Comparison of ENCODE assay signal across 9 cellular contexts in the genomic region with DNA sequence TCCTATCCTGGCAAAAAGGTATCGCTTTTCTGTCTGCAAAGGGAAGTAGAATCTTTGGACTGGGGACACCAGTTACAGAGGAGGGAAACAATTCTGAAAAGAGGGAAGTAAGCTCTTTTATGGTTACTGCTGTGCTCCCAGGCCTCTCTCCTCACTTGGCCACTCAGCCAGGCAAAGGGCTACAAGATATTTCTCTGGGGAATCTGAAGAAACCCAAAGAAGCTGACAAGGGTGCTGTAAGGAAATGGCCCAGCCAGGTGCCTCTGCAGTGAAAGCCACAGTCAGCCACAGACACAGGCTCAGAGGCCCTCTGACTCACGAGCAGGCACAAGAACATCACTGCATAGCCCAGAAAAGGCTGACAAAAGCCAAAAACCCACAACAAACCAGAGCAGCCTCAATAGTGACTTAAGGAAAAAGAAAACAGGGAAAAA. TPM values are rescaled to one million over a fixed set of nuclear protein-coding genes. Genes with fewer than 3 reads are reported as not detected.
A peak's percentile ranks its signal among the peaks of the same experiment; 100 is the strongest.
DNase-seq lines count a peak whose midpoint lies in the region; ATAC-seq and TF ChIP-seq lines count a peak whose summit lies in the region.
"Had no signal": no experiment of that assay in that cellular context is flagged by ENCODE, and none has a peak within 500 bp of the region (broad histone marks: within the 10 kb centered on the region; RNA-seq: fewer than 3 reads in every experiment).

No MANE protein-coding gene starts in this region.

- intact Hi-C loops in Panc1 (cut with micrococcal nuclease; ENCODE audit: unreplicated experiment) = no loop called here

- no peak for TF ChIP-seq CTCF in HFFc6 (IDR thresholded peaks at IDR 0.05)
- no peak for TF ChIP-seq CTCF in Panc1 (IDR thresholded peaks at IDR 0.05)
- no peak for TF ChIP-seq CTCF in mesothelial cell of epicardium (IDR thresholded peaks at IDR 0.05; ENCODE audit: unreplicated experiment)

- no peaks in the 10 kb centered on the region for H3K9me3 Mint-ChIP-seq in CD8-positive, alpha-beta memory T cell
- H3K9me3 Mint-ChIP-seq in HFFc6 (no peaks in the 10 kb centered on the region), mesothelial cell of epicardium (no peaks in the 10 kb centered on the region)
- H3K9me3 Mint-ChIP-seq in stimulated activated naive CD8-positive, alpha-beta T cell treated with anti-CD3 and anti-CD28 coated beads, Interleukin-15, amount 100 ng/mL, for 72 hours = no peaks in the 10 kb centered on the region

- H3K27ac Mint-ChIP-seq in CD8-positive, alpha-beta memory T cell = peak overlapping the region; percentile 70 to 100 (median 92)
- peak overlapping the region; percentile 23 for H3K27ac Mint-ChIP-seq in HFFc6
- peak overlapping the region; percentile 41 for H3K27ac Mint-ChIP-seq in mesothelial cell of epicardium
- peak overlapping the region; percentile 68 to 74 for H3K27ac Mint-ChIP-seq in stimulated activated naive CD8-positive, alpha-beta T cell treated with anti-CD3 and anti-CD28 coated beads, Interleukin-15, amount 100 ng/mL, for 72 hours

- peaks cover 64 to 91% (median 80%) of the 10 kb centered on the region in 3 donors for H3K4me1 Mint-ChIP-seq in CD8-positive, alpha-beta memory T cell
- H3K4me1 Mint-ChIP-seq in HFFc6 (ENCODE audit: low read depth) (peaks cover 66% of the 10 kb centered on the region), mesothelial cell of epicardium (peaks cover 39% of the 10 kb centered on the region)
- peaks cover 73% of the 10 kb centered on the region for H3K4me1 Mint-ChIP-seq in stimulated activated naive CD8-positive, alpha-beta T cell treated with anti-CD3 and anti-CD28 coated beads, Interleukin-15, amount 100 ng/mL, for 72 hours

- no TSS peak for BruUV-seq in Panc1 (replicated peaks; lab: Mats Ljungman, UMichigan)

- H3K4me3 ChIP-seq in CD8-positive, alpha-beta memory T cell (ENCODE audit: low read length) = no peak overlapping the region
- no peak overlapping the region for H3K4me3 ChIP-seq in Panc1 (ENCODE audit: low read depth in 2 of 2, low read length in 2 of 2)
- H3K4me3 ChIP-seq: heart left ventricle had no signal

- no peaks in the 10 kb centered on the region for H3K27me3 ChIP-seq in CD8-positive, alpha-beta memory T cell (ENCODE audit: insufficient read depth, low read length, poor library complexity, severe bottlenecking)
- no peaks in the 10 kb centered on the region for H3K27me3 ChIP-seq in Panc1 (ENCODE audit: control insufficient read depth, insufficient read depth, low read length)
- H3K27me3 ChIP-seq: heart left ventricle had no signal

- peaks cover 48% of the 10 kb centered on the region for H3K4me1 ChIP-seq in CD8-positive, alpha-beta memory T cell (ENCODE audit: insufficient read depth, low read length)
- peaks cover 51% of the 10 kb centered on the region for H3K4me1 ChIP-seq in Panc1 (ENCODE audit: control insufficient read depth, insufficient read depth, low read length)

- POLR2A ChIA-PET in CD8-positive, alpha-beta memory T cell (lab: Charles Lee) = no interaction called here
- POLR2A ChIA-PET in Panc1 (lab: Charles Lee) = no interaction called here

- in situ Hi-C loops in Panc1 (cut with HindIII; ENCODE audit: low pct_unique_long_range_greater_than_20kb, low sequenced_read_pairs) = no loop called here

- no peak for ATAC-seq in Panc1
- ATAC-seq in stimulated activated naive CD8-positive, alpha-beta T cell treated with anti-CD3 and anti-CD28 coated beads, Interleukin-15, amount 100 ng/mL, for 72 hours = peak; percentile 96

- CTCF ChIA-PET in CD8-positive, alpha-beta memory T cell (lab: Charles Lee) = no interaction called here
- CTCF ChIA-PET in Panc1 (lab: Charles Lee) = no interaction called here

- H3K36me3 ChIP-seq in CD8-positive, alpha-beta memory T cell (ENCODE audit: insufficient read depth, low read length) = no peaks in the 10 kb centered on the region
- H3K36me3 ChIP-seq in Panc1 (ENCODE audit: control insufficient read depth, insufficient read depth, low read length) = peaks cover 4% of the 10 kb centered on the region; the same call in 1 of the 2 replicates
- H3K36me3 ChIP-seq: heart left ventricle had no signal

- H3K27me3 Mint-ChIP-seq in CD8-positive, alpha-beta memory T cell = no peaks in the 10 kb centered on the region
- H3K27me3 Mint-ChIP-seq in HFFc6 (ENCODE audit: insufficient read depth) = peaks cover 3% of the 10 kb centered on the region
- no peaks in the 10 kb centered on the region for H3K27me3 Mint-ChIP-seq in mesothelial cell of epicardium (ENCODE audit: low read depth)
- no peaks in the 10 kb centered on the region for H3K27me3 Mint-ChIP-seq in stimulated activated naive CD8-positive, alpha-beta T cell treated with anti-CD3 and anti-CD28 coated beads, Interleukin-15, amount 100 ng/mL, for 72 hours

- H3K36me3 Mint-ChIP-seq in CD8-positive, alpha-beta memory T cell = peaks cover 0 to 8% (median 2%) of the 10 kb centered on the region in 3 donors
- peaks cover 28% of the 10 kb centered on the region; the same call in 1 of the 2 replicates for H3K36me3 Mint-ChIP-seq in HFFc6 (ENCODE audit: low read depth)
- H3K36me3 Mint-ChIP-seq in mesothelial cell of epicardium = no peaks in the 10 kb centered on the region

- H3K27ac ChIP-seq in CD8-positive, alpha-beta memory T cell (ENCODE audit: low read depth, low read length) = peak overlapping the region; percentile 5
- peak overlapping the region; percentile 21; the same call in 1 of the 2 replicates for H3K27ac ChIP-seq in Panc1 (ENCODE audit: low read length)

- DNase-seq in CD8-positive, alpha-beta memory T cell = peak; percentile 38 to 80 (median 48)
- DNase-seq in HFFc6 (peak; percentile 32), Panc1 (ENCODE audit: low read depth, low spot score) (no peak), mesothelial cell of epicardium (ENCODE audit: low spot score in 2 of 2, unreplicated experiment in 2 of 2) (no peak), NCI-H2227 treated with DMSO at 0.1 percent for 48 hours (lab: John Stamatoyannopoulos, UW) (no peak), NCI-H1092 treated with DMSO at 0.1 percent for 48 hours (lab: John Stamatoyannopoulos, UW) (no peak)
- peak; percentile 45 for DNase-seq in activated T-helper 9 cell treated with anti-CD3 and anti-CD28 coated beads, Interleukin-2, amount 50 U/mL, for 16 hours (ENCODE audit: low read depth)
- peak; percentile 56 to 66 for DNase-seq in stimulated activated naive CD8-positive, alpha-beta T cell treated with anti-CD3 and anti-CD28 coated beads, Interleukin-15, amount 100 ng/mL, for 72 hours
- DNase-seq: heart left ventricle had no signal

- no peaks in the 10 kb centered on the region for H3K9me3 ChIP-seq in CD8-positive, alpha-beta memory T cell (ENCODE audit: low read length)
- no peaks in the 10 kb centered on the region for H3K9me3 ChIP-seq in Panc1 (ENCODE audit: control insufficient read depth, insufficient read depth, low read depth, low read length)
- H3K9me3 ChIP-seq: heart left ventricle had no signal

- H3K4me3 Mint-ChIP-seq in CD8-positive, alpha-beta memory T cell = peak overlapping the region; percentile 5 to 69 (median 33)
- H3K4me3 Mint-ChIP-seq in HFFc6 (no peak overlapping the region; the same call in 1 of the 2 replicates), mesothelial cell of epicardium (no peak overlapping the region)
- peak overlapping the region; percentile 76 to 80 for H3K4me3 Mint-ChIP-seq in stimulated activated naive CD8-positive, alpha-beta T cell treated with anti-CD3 and anti-CD28 coated beads, Interleukin-15, amount 100 ng/mL, for 72 hours

RNA-seq across cellular contexts. Expression of a gene that starts 5.8 kb away (rescaled TPM):
- 100 to 1,000 TPM; 307 to 313 TPM for total RNA-seq in CD8-positive, alpha-beta memory T cell
- polyA plus RNA-seq in CD8-positive, alpha-beta memory T cell = 70.0 TPM
- 1,000 to 10,000 TPM in 5 of 6 experiments, 100 to 1,000 TPM in 1; 991 to 1,153 (median 1,104) TPM for total RNA-seq in HFFc6 (2021; fragmentation: NEBNext Ultra II Directional; extraction: Animal tissue kit (Norgen Biotek cat#: 25700))
- 656 TPM for total RNA-seq in Panc1 (2021; ENCODE audit: unreplicated experiment)
- 717 TPM for polyA plus RNA-seq in Panc1 (2012; ENCODE audit: insufficient read length)
- total RNA-seq in mesothelial cell of epicardium = 479 to 484 TPM (median 480 TPM) in 3 replicates

RNA-seq across cellular contexts. Expression of a gene that starts 6.0 kb away (rescaled TPM):
- 100 to 1,000 TPM; 301 to 319 TPM for total RNA-seq in CD8-positive, alpha-beta memory T cell
- polyA plus RNA-seq in CD8-positive, alpha-beta memory T cell = 187 TPM
- total RNA-seq in HFFc6 (2021; fragmentation: NEBNext Ultra II Directional; extraction: Animal tissue kit (Norgen Biotek cat#: 25700)) = 100 to 1,000 TPM; 399 to 468 (median 441) TPM
- total RNA-seq in Panc1 (2021; ENCODE audit: unreplicated experiment) (303 TPM), mesothelial cell of epicardium (507 to 522 TPM (median 508 TPM) in 3 replicates)
- polyA plus RNA-seq in Panc1 (2012; ENCODE audit: insufficient read length) = 243 TPM

RNA-seq across cellular contexts. Expression of a gene that starts 46.4 kb away (rescaled TPM):
- total RNA-seq in CD8-positive, alpha-beta memory T cell = 10 to 100 TPM; 32.8 to 36.0 TPM
- 10.4 TPM for polyA plus RNA-seq in CD8-positive, alpha-beta memory T cell
- total RNA-seq in HFFc6 (2021; fragmentation: NEBNext Ultra II Directional; extraction: Animal tissue kit (Norgen Biotek cat#: 25700)) = 10 to 100 TPM; 38.3 to 46.4 (median 41.9) TPM
- total RNA-seq in Panc1 (2021; ENCODE audit: unreplicated experiment) = 80.3 TPM
- polyA plus RNA-seq in Panc1 (2012; ENCODE audit: insufficient read length) = 36.6 TPM
- 54.9 to 55.1 TPM (median 54.9 TPM) in 3 replicates for total RNA-seq in mesothelial cell of epicardium

Comparison
In these comparisons a context has a peak if more than half of its experiments do, and no peak if none do; other contexts are left out.
1. DNase-seq: peak in CD8-positive, alpha-beta memory T cell (5 of 5), HFFc6 (single experiment), activated T-helper 9 cell treated with anti-CD3 and anti-CD28 coated beads, Interleukin-2, amount 50 U/mL, for 16 hours (single experiment) and stimulated activated naive CD8-positive, alpha-beta T cell treated with anti-CD3 and anti-CD28 coated beads, Interleukin-15, amount 100 ng/mL, for 72 hours (2 of 2); none in Panc1 (single experiment), mesothelial cell of epicardium (0 of 2), NCI-H2227 treated with DMSO at 0.1 percent for 48 hours (single experiment) and NCI-H1092 treated with DMSO at 0.1 percent for 48 hours (single experiment).
2. H3K27ac Mint-ChIP-seq: peak in every context shown above with its lines; median percentile 92 in CD8-positive, alpha-beta memory T cell; 71 in stimulated activated naive CD8-positive, alpha-beta T cell treated with anti-CD3 and anti-CD28 coated beads, Interleukin-15, amount 100 ng/mL, for 72 hours; 41 in mesothelial cell of epicardium; 23 in HFFc6.
3. H3K4me3 Mint-ChIP-seq: peak in CD8-positive, alpha-beta memory T cell (7 of 7) and stimulated activated naive CD8-positive, alpha-beta T cell treated with anti-CD3 and anti-CD28 coated beads, Interleukin-15, amount 100 ng/mL, for 72 hours (2 of 2); none in HFFc6 (single experiment) and mesothelial cell of epicardium (single experiment).